Comparison of ENCODE assay signal across 8 cellular contexts in genomic region chr14:61321385-61322010, GRCh38. TPM values are rescaled to one million over a fixed set of nuclear protein-coding genes. Genes with fewer than 3 reads are reported as not detected.
DNase-seq lines count a peak whose midpoint lies in the region; ATAC-seq, FAIRE-seq and TF ChIP-seq lines count a peak whose summit lies in the region.

Gene PRKCH, plus strand, starts transcription at chr14:61321579. Its CDS starts 523 bp downstream, at chr14:61322102.

- no peak for TF ChIP-seq CTCF in D721Med (IDR thresholded peaks at IDR 0.05; ENCODE audit: insufficient read depth, missing control alignments)
- TF ChIP-seq CTCF in chondrocyte (IDR thresholded peaks at IDR 0.05), result peak; percentile 48

- peak; percentile 63 to 71 for ATAC-seq in activated CD4-positive, CD25-positive, alpha-beta regulatory T cell treated with anti-CD3 and anti-CD28 coated beads, Interleukin-2, amount 50 U/mL, for 24 hours
- no peak for ATAC-seq in GM21447 (IDR thresholded peaks at IDR 0.05; ENCODE audit: unreplicated experiment)

- peaks cover 12% of the 10 kb centered on the region for H3K4me1 Mint-ChIP-seq in chondrocyte (ENCODE audit: low read depth)

- peak within 1 kb of the TSS; percentile 78 for H3K4me3 Mint-ChIP-seq in chondrocyte (ENCODE audit: unreplicated experiment)

- H3K27me3 Mint-ChIP-seq in chondrocyte (ENCODE audit: low read depth), result peaks cover 5% of the 10 kb centered on the region

- DNase-seq in D721Med (ENCODE audit: insufficient read length, low spot score) (peak; percentile 54), H4 (ENCODE audit: low spot score) (peak; percentile 33), NCI-H146 treated with DMSO at 0.1 percent for 48 hours (lab: John Stamatoyannopoulos, UW; ENCODE audit: unreplicated experiment) (peak; percentile 25), chondrocyte (ENCODE audit: low spot score) (no peak), left kidney (ENCODE audit: low read depth, low spot score) (peak; percentile 90)
- DNase-seq in stimulated activated CD4-positive, alpha-beta T cell treated with anti-CD3 and anti-CD28 coated beads, Interleukin-2, amount 100 ng/mL, for 24 hours, result peak; percentile 82 to 85

- no peak for FAIRE-seq in D721Med (lab: Jason Lieb, UNC)

- peaks cover 2% of the 10 kb centered on the region for H3K36me3 Mint-ChIP-seq in chondrocyte (ENCODE audit: low read depth)

- H3K27ac Mint-ChIP-seq in chondrocyte (ENCODE audit: unreplicated experiment), result no peak within 1 kb of the TSS

- peaks cover 8% of the 10 kb centered on the region for H3K9me3 Mint-ChIP-seq in chondrocyte (ENCODE audit: low read depth)

RNA-seq across cellular contexts. Expression of gene PRKCH, which starts in this region (rescaled TPM):
- total RNA-seq in H4 (2014; rRNA removed; shearing (Covaris generic)), result 5.0 and 5.3 TPM in 2 replicates
- total RNA-seq in chondrocyte, result 9.7 to 13.4 TPM (median 10.6 TPM) in 3 replicates
